Comparison of ENCODE assay signal across 10 cellular contexts in genomic region chr10:88082806-88083596, GRCh38.
A peak's percentile ranks its signal among the peaks of the same experiment; 100 is the strongest.
DNase-seq lines count a peak whose midpoint lies in the region; ATAC-seq, FAIRE-seq and TF ChIP-seq lines count a peak whose summit lies in the region.
"Had no signal": no experiment of that assay in that cellular context is flagged by ENCODE, and none has a peak within 500 bp of the region (broad histone marks: within the 10 kb centered on the region; RNA-seq: fewer than 3 reads in every experiment).

No MANE protein-coding gene starts in this region.

- H3K27me3 ChIP-seq in lower lobe of right lung (ENCODE audit: low read depth), result no peaks in the 10 kb centered on the region
- H3K27me3 ChIP-seq: left lung had no signal

- no peaks in the 10 kb centered on the region for H3K36me3 Mint-ChIP-seq in activated CD4-positive, alpha-beta T cell treated with anti-CD3 and anti-CD28 coated beads for 36 hours (ENCODE audit: low read depth)

- no peak for DNase-seq in lower lobe of right lung
- DNase-seq in activated CD4-positive, alpha-beta T cell treated with anti-CD3 and anti-CD28 coated beads for 36 hours, result no peak
- DNase-seq in D721Med (ENCODE audit: insufficient read length, low spot score), result no peak
- no peak for DNase-seq in NCI-H146 treated with DMSO at 0.1 percent for 48 hours (lab: John Stamatoyannopoulos, UW; ENCODE audit: unreplicated experiment)
- DNase-seq in medulla oblongata (ENCODE audit: extremely low spot score), result no peak
- DNase-seq: left lung had no signal

- no peak overlapping the region for H3K4me3 ChIP-seq in lower lobe of right lung
- H3K4me3 ChIP-seq: left lung had no signal

- H3K4me3 Mint-ChIP-seq in activated CD4-positive, alpha-beta T cell treated with anti-CD3 and anti-CD28 coated beads for 36 hours, result no peak overlapping the region

- TF ChIP-seq CTCF in lower lobe of right lung (IDR thresholded peaks at IDR 0.05) (no peak), D721Med (IDR thresholded peaks at IDR 0.05; ENCODE audit: insufficient read depth, missing control alignments) (no peak)

- H3K27me3 Mint-ChIP-seq in activated CD4-positive, alpha-beta T cell treated with anti-CD3 and anti-CD28 coated beads for 36 hours, result peaks cover 17% of the 10 kb centered on the region

- CTCF ChIA-PET in activated CD4-positive, alpha-beta T cell treated with anti-CD3 and anti-CD28 coated beads for 36 hours (lab: Charles Lee), result interaction anchor here (0.6 kb wide), 1 partner anchor 16 kb away, joined by 3 read pairs; no protein-coding TSS in a partner anchor

- peaks cover 4% of the 10 kb centered on the region for H3K4me1 Mint-ChIP-seq in activated CD4-positive, alpha-beta T cell treated with anti-CD3 and anti-CD28 coated beads for 36 hours

- intact Hi-C loops in lower lobe of right lung (cut with DNase I), result no loop called here
- intact Hi-C loops in activated CD4-positive, alpha-beta T cell treated with anti-CD3 and anti-CD28 coated beads for 36 hours (cut with DNase I, micrococcal nuclease), result no loop called here

- no peak overlapping the region for H3K27ac ChIP-seq in lower lobe of right lung

- no peaks in the 10 kb centered on the region for H3K9me3 ChIP-seq in lower lobe of right lung
- H3K9me3 ChIP-seq: left lung had no signal

- no peaks in the 10 kb centered on the region for H3K9me3 Mint-ChIP-seq in activated CD4-positive, alpha-beta T cell treated with anti-CD3 and anti-CD28 coated beads for 36 hours (ENCODE audit: low read depth)

- no peak for FAIRE-seq in D721Med (lab: Jason Lieb, UNC)
- FAIRE-seq: endometrium had no signal

- H3K36me3 ChIP-seq in lower lobe of right lung, result no peaks in the 10 kb centered on the region
- H3K36me3 ChIP-seq: left lung had no signal

- H3K27ac Mint-ChIP-seq in activated CD4-positive, alpha-beta T cell treated with anti-CD3 and anti-CD28 coated beads for 36 hours, result no peak overlapping the region

- POLR2A ChIA-PET in activated CD4-positive, alpha-beta T cell treated with anti-CD3 and anti-CD28 coated beads for 36 hours (lab: Charles Lee), result no interaction called here

- ATAC-seq in GM18868 (IDR thresholded peaks at IDR 0.05; ENCODE audit: unreplicated experiment), result peak; percentile 65
- peak; percentile 79 for ATAC-seq in GM21786 (IDR thresholded peaks at IDR 0.05; ENCODE audit: unreplicated experiment)
- peak; percentile 61 for ATAC-seq in HG03521 (IDR thresholded peaks at IDR 0.05; ENCODE audit: unreplicated experiment)
- peak; percentile 36 to 51 for ATAC-seq in lower lobe of right lung
- ATAC-seq in activated CD4-positive, alpha-beta T cell treated with anti-CD3 and anti-CD28 coated beads for 36 hours, result no peak
- ATAC-seq: left lung had no signal

- peaks cover 29% of the 10 kb centered on the region for H3K4me1 ChIP-seq in lower lobe of right lung
